In the genomic region with DNA sequence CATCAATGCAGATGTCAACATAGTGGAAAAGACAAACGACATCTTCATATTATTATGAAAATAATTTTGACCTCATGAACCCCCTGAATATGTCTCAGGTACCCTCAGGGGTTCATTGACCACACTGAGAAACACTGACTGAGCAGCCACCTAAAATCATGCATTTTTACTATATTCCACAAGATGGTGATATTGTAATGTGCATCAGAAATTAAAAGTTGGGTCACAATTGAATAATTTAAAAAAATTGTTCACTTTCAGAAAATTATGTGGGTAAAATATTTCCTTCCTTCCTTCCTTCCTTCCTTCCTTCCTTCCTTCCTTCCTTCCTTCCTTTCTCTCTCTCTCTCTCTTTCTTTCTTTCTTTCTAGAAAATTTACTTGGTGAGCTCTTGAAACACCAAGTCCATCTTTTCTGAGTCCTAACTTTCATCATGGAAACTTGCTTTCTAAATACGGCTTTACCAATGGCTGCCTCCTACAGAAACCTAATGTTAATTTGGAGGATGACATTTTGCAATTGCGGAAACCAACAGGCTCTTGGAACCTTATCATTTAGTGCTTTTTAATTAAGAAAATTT, we compare ENCODE assay signal across 8 cellular contexts.
DNase-seq lines count a peak whose midpoint lies in the region; ATAC-seq, FAIRE-seq and TF ChIP-seq lines count a peak whose summit lies in the region.

No MANE protein-coding gene starts in this region.

- no peaks in the 10 kb centered on the region for H3K79me2 ChIP-seq in Karpas-422 (ENCODE audit: low read length)
- no peaks in the 10 kb centered on the region for H3K79me2 ChIP-seq in osteoblast (ENCODE audit: insufficient read depth, low read length)

- no peaks in the 10 kb centered on the region for H3K4me1 ChIP-seq in Karpas-422 (ENCODE audit: low read length)
- H3K4me1 ChIP-seq in osteoblast (ENCODE audit: insufficient read depth, low read length), result no peaks in the 10 kb centered on the region

- H3K27me3 ChIP-seq in Karpas-422 (ENCODE audit: low read length) (no peaks in the 10 kb centered on the region), bronchial epithelial cell (ENCODE audit: control insufficient read depth, insufficient read depth, low read length) (no peaks in the 10 kb centered on the region), osteoblast (ENCODE audit: insufficient read depth, low read length) (no peaks in the 10 kb centered on the region)

- TF ChIP-seq CTCF in bronchial epithelial cell (IDR thresholded peaks at IDR 0.05; ENCODE audit: insufficient read depth, low read length, severe bottlenecking) (peak; percentile 8), osteoblast (IDR thresholded peaks at IDR 0.05; ENCODE audit: extremely low read depth, low read depth, low read length) (peak; percentile 47)

- no peaks in the 10 kb centered on the region for H3K9me2 ChIP-seq in Karpas-422 (replicated peaks; ENCODE audit: insufficient read depth, low read length)

- H3K4me2 ChIP-seq in Karpas-422 (ENCODE audit: low read depth, low read length, poor library complexity, severe bottlenecking), result no peak overlapping the region
- H3K4me2 ChIP-seq in osteoblast (ENCODE audit: insufficient read depth, low read length), result no peak overlapping the region

- ATAC-seq in GM18502 (IDR thresholded peaks at IDR 0.05; ENCODE audit: poor library complexity, unreplicated experiment), result no peak

- H3K27ac ChIP-seq in Karpas-422 (ENCODE audit: low read length) (no peak overlapping the region), osteoblast (ENCODE audit: low read depth, low read length) (no peak overlapping the region), caudate nucleus (ENCODE audit: low read depth, low read length) (no peak overlapping the region)

- no peak for FAIRE-seq in bronchial epithelial cell (lab: Jason Lieb, UNC)

- DNase-seq in DMS53 treated with DMSO at 0.1 percent for 48 hours (lab: John Stamatoyannopoulos, UW; ENCODE audit: unreplicated experiment), result peak; percentile 22
- DNase-seq in Karpas-422, result peak; percentile 61
- no peak for DNase-seq in bronchial epithelial cell (ENCODE audit: low read depth)
- no peak for DNase-seq in osteoblast (ENCODE audit: insufficient read length, low spot score, missing footprints)
- DNase-seq in RPMI8226, result no peak
- DNase-seq in stimulated activated CD4-positive, alpha-beta T cell treated with anti-CD3 and anti-CD28 coated beads, Interleukin-4, amount 100 ng/mL, for 1 hour, result no peak
- DNase-seq in caudate nucleus (lab: John Stamatoyannopoulos, UW), result no peak

- no peak overlapping the region for H3K4me3 ChIP-seq in Karpas-422 (ENCODE audit: low read length)
- no peak overlapping the region for H3K4me3 ChIP-seq in bronchial epithelial cell (ENCODE audit: low read depth, low read length)
- no peak overlapping the region for H3K4me3 ChIP-seq in osteoblast (ENCODE audit: insufficient read depth, low read length)

- no peaks in the 10 kb centered on the region for H4K20me1 ChIP-seq in Karpas-422 (ENCODE audit: insufficient read depth, low read depth, low read length)
- no peaks in the 10 kb centered on the region for H4K20me1 ChIP-seq in osteoblast (ENCODE audit: insufficient read depth, low read length)

- no peaks in the 10 kb centered on the region for H3K9me3 ChIP-seq in Karpas-422 (ENCODE audit: low read length)
- no peaks in the 10 kb centered on the region for H3K9me3 ChIP-seq in osteoblast (ENCODE audit: low read depth, low read length)

- H3K36me3 ChIP-seq in Karpas-422 (ENCODE audit: insufficient read depth, low read length) (no peaks in the 10 kb centered on the region), bronchial epithelial cell (ENCODE audit: control insufficient read depth, insufficient read depth, low read length) (no peaks in the 10 kb centered on the region), osteoblast (ENCODE audit: insufficient read depth, low read length) (no peaks in the 10 kb centered on the region)

- no peak overlapping the region for H2AFZ ChIP-seq in Karpas-422 (ENCODE audit: low read length)
- no peak overlapping the region for H2AFZ ChIP-seq in osteoblast (ENCODE audit: low read length)

- H3K9ac ChIP-seq in Karpas-422 (ENCODE audit: low read length), result no peak overlapping the region

Comparison
In these comparisons a context has a peak if more than half of its experiments do, and no peak if none do; other contexts are left out.
1. DNase-seq: peak in DMS53 treated with DMSO at 0.1 percent for 48 hours (single experiment) and Karpas-422 (single experiment); none in bronchial epithelial cell (single experiment), osteoblast (single experiment), RPMI8226 (single experiment), stimulated activated CD4-positive, alpha-beta T cell treated with anti-CD3 and anti-CD28 coated beads, Interleukin-4, amount 100 ng/mL, for 1 hour (single experiment) and caudate nucleus (0 of 61).